35 cellular contexts compared by ENCODE assay signal in the genomic region with DNA sequence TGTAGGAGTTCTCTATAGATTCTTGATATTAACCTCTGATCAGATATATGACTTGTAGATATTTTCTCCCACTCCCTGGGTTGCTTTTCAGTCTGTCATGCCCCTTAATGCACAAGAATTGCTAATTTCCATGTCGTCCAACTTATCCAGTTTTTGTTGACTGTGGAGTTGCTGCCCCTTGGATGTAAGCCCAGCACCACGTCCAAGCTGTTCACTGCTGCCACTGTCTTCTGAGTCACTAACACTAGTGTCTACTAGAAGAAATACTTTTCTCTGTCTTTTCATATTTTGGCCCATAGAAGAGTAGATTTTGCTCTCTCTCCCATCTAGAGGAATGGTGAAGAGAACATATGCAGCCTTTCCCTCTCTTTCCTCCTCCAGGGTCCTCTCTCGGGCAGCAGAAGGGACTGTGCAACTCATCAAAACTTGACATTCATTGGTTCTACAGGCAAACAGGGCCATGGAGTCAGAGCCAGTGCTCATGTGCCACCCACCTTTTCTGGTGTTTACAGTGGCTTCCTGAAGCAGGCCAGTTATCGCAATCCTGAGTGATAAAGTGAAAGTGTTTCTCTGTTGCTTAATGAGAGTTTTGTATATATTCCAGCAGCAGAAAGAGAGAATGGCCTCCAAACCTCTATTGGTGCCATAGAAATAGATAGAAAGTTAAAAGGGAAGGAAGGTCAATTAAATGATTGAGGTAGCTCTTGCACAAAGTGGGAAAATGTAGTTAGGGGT. TPM values are rescaled to one million over a fixed set of nuclear protein-coding genes. Genes with fewer than 3 reads are reported as not detected.
DNase-seq lines count a peak whose midpoint lies in the region; FAIRE-seq and TF ChIP-seq lines count a peak whose summit lies in the region.
"Had no signal": no experiment of that assay in that cellular context is flagged by ENCODE, and none has a peak within 500 bp of the region (broad histone marks: within the 10 kb centered on the region; RNA-seq: fewer than 3 reads in every experiment).

No MANE protein-coding gene starts in this region.

- H3K36me3 ChIP-seq in left ventricle myocardium inferior (no peaks in the 10 kb centered on the region), vagina (no peaks in the 10 kb centered on the region), kidney (ENCODE audit: control insufficient read depth in 1 of 2, insufficient read depth in 2 of 2, low read length in 2 of 2) (no peaks in the 10 kb centered on the region)
- H3K36me3 ChIP-seq: BE2C, cardiac muscle cell, esophagus squamous epithelium, pancreas had no signal

- H3K9ac ChIP-seq in kidney (ENCODE audit: low read length in 2 of 2) = no peak overlapping the region
- H3K9ac ChIP-seq: KMS-11 had no signal

- no peak for FAIRE-seq in kidney (lab: Jason Lieb, UNC)
- FAIRE-seq: urothelium cell line had no signal

- H3K27ac ChIP-seq in left ventricle myocardium inferior (replicated peaks) (peak overlapping the region; percentile 58), vagina (peak overlapping the region; percentile 21), kidney (ENCODE audit: low read depth in 2 of 2, low read length in 2 of 2) (no peak overlapping the region), coronary artery (peak overlapping the region in 1 of 2 donors; percentile 42)
- H3K27ac ChIP-seq: cardiac muscle cell, KMS-11, pancreas, RWPE1, SK-N-MC had no signal

- intact Hi-C loops in left ventricle myocardium inferior (cut with micrococcal nuclease) (no loop called here), cardiac septum (cut with DNase I) (no loop called here), vagina (cut with DNase I) (no loop called here), kidney (cut with DNase I) (no loop called here)

- H3K4me3 ChIP-seq in left ventricle myocardium inferior = peak overlapping the region; percentile 22
- no peak overlapping the region for H3K4me3 ChIP-seq in cardiac fibroblast (replicated peaks in 1 of 2; ENCODE audit: low read depth in 2 of 2, low read length in 2 of 2)
- no peak overlapping the region for H3K4me3 ChIP-seq in vagina
- no peak overlapping the region for H3K4me3 ChIP-seq in kidney (ENCODE audit: low read length in 2 of 2)
- no peak overlapping the region for H3K4me3 ChIP-seq in coronary artery
- H3K4me3 ChIP-seq: cardiac muscle cell, esophagus squamous epithelium, pancreas, SK-N-MC had no signal

- TF ChIP-seq CTCF in left ventricle myocardium inferior (IDR thresholded peaks at IDR 0.05; ENCODE audit: borderline replicate concordance) (no peak), cardiac fibroblast (IDR thresholded peaks at IDR 0.05; ENCODE audit: low read depth, low read length) (no peak), vagina (IDR thresholded peaks at IDR 0.05) (no peak), kidney (IDR thresholded peaks at IDR 0.05; ENCODE audit: borderline replicate concordance, extremely low read depth, insufficient read depth) (no peak), GM10266 (IDR thresholded peaks at IDR 0.05; ENCODE audit: control insufficient read depth, insufficient read depth, low read depth, missing control alignments) (no peak), coronary artery (IDR thresholded peaks at IDR 0.05) (no peak)

- DNase-seq in left ventricle myocardium inferior (no peak), cardiac septum (ENCODE audit: low spot score) (no peak), cardiac fibroblast (ENCODE audit: low read depth in 2 of 2) (peak; percentile 26 to 42), islet precursor cell (peak; percentile 14), vagina (ENCODE audit: extremely low spot score in 2 of 2) (no peak), kidney (no peak), GM10266 (ENCODE audit: extremely low spot score) (no peak), coronary artery (ENCODE audit: low spot score) (no peak)
- DNase-seq: activated CD4-positive, alpha-beta memory T cell treated with anti-CD3 and anti-CD28 coated beads for 36 hours; activated CD4-positive, CD25-positive, alpha-beta regulatory T cell treated with anti-CD3 and anti-CD28 coated beads, Interleukin-2, amount 50 U/mL, for 72 hours; activated CD8-positive, alpha-beta memory T cell treated with anti-CD3 and anti-CD28 coated beads, Interleukin-2, amount 50 U/mL, for 4 hours; activated naive CD4-positive, alpha-beta T cell treated with anti-CD3 and anti-CD28 coated beads, Interleukin-2, amount 10 ng/mL, durations not matched to agents 7 days and 5 days; BE2C; CD8-positive, alpha-beta memory T cell; DMS 273 treated with DMSO at 0.1 percent for 48 hours; esophagus squamous epithelium; glutamatergic neuron; H7; MM.1S; NCI-H146; NCI-H2107; NCI-H82; pancreas; stimulated activated naive B cell treated with anti-CD40 and anti-IgM and Interleukin-4, amounts not matched to agents 10 μg/mL and 1 μg/mL and 100 μg/mL, for 72 hours; T-helper 17 cell had no signal

- H3K27me3 ChIP-seq in left ventricle myocardium inferior (ENCODE audit: low read depth) (no peaks in the 10 kb centered on the region), vagina (no peaks in the 10 kb centered on the region)
- H3K27me3 ChIP-seq: BE2C, cardiac muscle cell, pancreas had no signal

- no peak for TF ChIP-seq POLR2A in vagina (IDR thresholded peaks at IDR 0.05)

- H3K9me3 ChIP-seq in left ventricle myocardium inferior (replicated peaks) (peaks cover under 1% of the 10 kb centered on the region), vagina (no peaks in the 10 kb centered on the region), kidney (ENCODE audit: control insufficient read depth in 1 of 2, low read length in 2 of 2) (no peaks in the 10 kb centered on the region)
- H3K9me3 ChIP-seq: BE2C, esophagus squamous epithelium, pancreas had no signal

- H3K4me1 ChIP-seq in left ventricle myocardium inferior (peaks cover 47% of the 10 kb centered on the region), vagina (peaks cover 17% of the 10 kb centered on the region), kidney (ENCODE audit: control insufficient read depth in 1 of 2, insufficient read depth in 1 of 2, low read depth in 1 of 2, low read length in 2 of 2) (no peaks in the 10 kb centered on the region)
- H3K4me1 ChIP-seq: BE2C, pancreas had no signal

RNA-seq across cellular contexts. Expression of a gene that starts 22.6 kb away (rescaled TPM):
- total RNA-seq in left ventricle myocardium inferior (135 TPM), cardiac septum (91.8 TPM), vagina (246 TPM), kidney (73.6 TPM)
- polyA plus RNA-seq in kidney (ENCODE audit: insufficient read depth, low read depth, low replicate concordance) = 37.0 TPM
- total RNA-seq: activated CD4-positive, alpha-beta memory T cell treated with anti-CD3 and anti-CD28 coated beads for 36 hours; T-helper 17 cell had no signal
- polyA plus RNA-seq: CD8-positive, alpha-beta memory T cell; neural cell had no signal

RNA-seq across cellular contexts. Expression of a gene that starts 53.7 kb away (rescaled TPM):
- total RNA-seq in left ventricle myocardium inferior = 0.49 TPM
- 0.86 TPM for total RNA-seq in cardiac septum
- total RNA-seq in vagina = not detected
- 1.4 TPM for total RNA-seq in kidney
- polyA plus RNA-seq in kidney (ENCODE audit: insufficient read depth, low read depth, low replicate concordance) = not detected
- total RNA-seq: A172; activated T-helper 1 cell treated with anti-CD3 and anti-CD28 coated beads, Interleukin-12 subunit alpha, Interleukin-12 subunit beta, Interleukin-2, Interleukin-4 antibody, amounts not matched to agents 30 ng/mL and 10 ng/mL and 1 ng/mL, durations not matched to agents 14 hours and 24 hours and 36 hours; CD8-positive, alpha-beta memory T cell; kidney epithelial cell; lung microvascular endothelial cell; T-helper 17 cell had no signal
- polyA plus RNA-seq: cardiac muscle cell; CD8-positive, alpha-beta memory T cell had no signal

Comparison
In these comparisons a context has a peak if more than half of its experiments do, and no peak if none do; other contexts are left out.
1. DNase-seq: peak in cardiac fibroblast (2 of 2) and islet precursor cell (single experiment); none in left ventricle myocardium inferior (single experiment), cardiac septum (single experiment), vagina (0 of 2), kidney (single experiment), GM10266 (single experiment) and coronary artery (single experiment).
2. H3K27ac ChIP-seq: peak in left ventricle myocardium inferior (single experiment) and vagina (single experiment); none in kidney (0 of 2).